Comparison of ENCODE assay signal across 1 cellular context in the genomic region with DNA sequence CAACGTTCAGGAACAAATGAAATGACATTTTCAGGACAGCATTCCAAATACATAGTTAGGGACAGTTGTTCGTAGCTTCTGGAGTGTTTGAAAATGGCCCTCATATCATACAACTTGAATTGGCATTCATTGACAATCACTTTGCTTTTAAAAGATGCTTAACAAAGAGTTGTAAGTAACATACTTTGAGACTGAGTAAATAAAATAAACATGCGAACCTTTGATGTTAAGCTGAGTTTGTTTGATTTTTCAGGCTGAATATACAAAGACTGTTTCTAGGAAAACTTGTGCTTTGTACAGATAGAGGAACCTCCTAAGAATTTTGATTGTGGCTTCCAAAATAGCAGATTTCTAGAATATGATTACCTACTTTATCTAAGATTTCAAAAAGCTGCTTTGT.
A peak's percentile ranks its signal among the peaks of the same experiment; 100 is the strongest.
TF ChIP-seq lines count a peak whose summit lies in the region.

No MANE protein-coding gene starts in this region.

TF ChIP-seq in HepG2, 621 proteins besides CTCF, POLR2A, EP300 and RAD21 (continued from another document and continues in another):
- TF ChIP-seq, protein P1, sequence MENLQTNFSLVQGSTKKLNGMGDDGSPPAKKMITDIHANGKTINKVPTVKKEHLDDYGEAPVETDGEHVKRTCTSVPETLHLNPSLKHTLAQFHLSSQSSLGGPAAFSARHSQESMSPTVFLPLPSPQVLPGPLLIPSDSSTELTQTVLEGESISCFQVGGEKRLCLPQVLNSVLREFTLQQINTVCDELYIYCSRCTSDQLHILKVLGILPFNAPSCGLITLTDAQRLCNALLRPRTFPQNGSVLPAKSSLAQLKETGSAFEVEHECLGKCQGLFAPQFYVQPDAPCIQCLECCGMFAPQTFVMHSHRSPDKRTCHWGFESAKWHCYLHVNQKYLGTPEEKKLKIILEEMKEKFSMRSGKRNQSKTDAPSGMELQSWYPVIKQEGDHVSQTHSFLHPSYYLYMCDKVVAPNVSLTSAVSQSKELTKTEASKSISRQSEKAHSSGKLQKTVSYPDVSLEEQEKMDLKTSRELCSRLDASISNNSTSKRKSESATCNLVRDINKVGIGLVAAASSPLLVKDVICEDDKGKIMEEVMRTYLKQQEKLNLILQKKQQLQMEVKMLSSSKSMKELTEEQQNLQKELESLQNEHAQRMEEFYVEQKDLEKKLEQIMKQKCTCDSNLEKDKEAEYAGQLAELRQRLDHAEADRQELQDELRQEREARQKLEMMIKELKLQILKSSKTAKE (CRISPR knock-in tag; IDR thresholded peaks at IDR 0.05; ENCODE audit: borderline replicate concordance) = no peak
- TF ChIP-seq FUBP1 (CRISPR knock-in tag; IDR thresholded peaks at IDR 0.05; ENCODE audit: borderline replicate concordance) = no peak
- TF ChIP-seq GTF3A (CRISPR knock-in tag; conservative IDR thresholded peaks at IDR 0.05) = no peak
- TF ChIP-seq ZNF646 (CRISPR knock-in tag; IDR thresholded peaks at IDR 0.05) = no peak
- TF ChIP-seq TCF12 (IDR thresholded peaks at IDR 0.05) = no peak
- no peak for TF ChIP-seq TCF12 (CRISPR knock-in tag; IDR thresholded peaks at IDR 0.05)
- no peak for TF ChIP-seq ZC3H13 (CRISPR knock-in tag; IDR thresholded peaks at IDR 0.05)
- TF ChIP-seq, protein P2, sequence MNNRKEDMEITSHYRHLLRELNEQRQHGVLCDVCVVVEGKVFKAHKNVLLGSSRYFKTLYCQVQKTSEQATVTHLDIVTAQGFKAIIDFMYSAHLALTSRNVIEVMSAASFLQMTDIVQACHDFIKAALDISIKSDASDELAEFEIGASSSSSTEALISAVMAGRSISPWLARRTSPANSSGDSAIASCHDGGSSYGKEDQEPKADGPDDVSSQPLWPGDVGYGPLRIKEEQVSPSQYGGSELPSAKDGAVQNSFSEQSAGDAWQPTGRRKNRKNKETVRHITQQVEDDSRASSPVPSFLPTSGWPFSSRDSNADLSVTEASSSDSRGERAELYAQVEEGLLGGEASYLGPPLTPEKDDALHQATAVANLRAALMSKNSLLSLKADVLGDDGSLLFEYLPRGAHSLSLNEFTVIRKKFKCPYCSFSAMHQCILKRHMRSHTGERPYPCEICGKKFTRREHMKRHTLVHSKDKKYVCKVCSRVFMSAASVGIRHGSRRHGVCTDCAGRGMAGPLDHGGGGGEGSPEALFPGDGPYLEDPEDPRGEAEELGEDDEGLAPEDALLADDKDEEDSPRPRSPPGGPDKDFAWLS (CRISPR knock-in tag; IDR thresholded peaks at IDR 0.05; ENCODE audit: borderline replicate concordance) = no peak
- 0 out of 2 replicates have a peak, but pooled peaks have one; percentile 33 for TF ChIP-seq SP5 (CRISPR knock-in tag; IDR thresholded peaks at IDR 0.05; ENCODE audit: borderline replicate concordance, low read depth)
- no peak for TF ChIP-seq ZNF496 (CRISPR knock-in tag; IDR thresholded peaks at IDR 0.05; ENCODE audit: insufficient replicate concordance)
- TF ChIP-seq, protein P3, sequence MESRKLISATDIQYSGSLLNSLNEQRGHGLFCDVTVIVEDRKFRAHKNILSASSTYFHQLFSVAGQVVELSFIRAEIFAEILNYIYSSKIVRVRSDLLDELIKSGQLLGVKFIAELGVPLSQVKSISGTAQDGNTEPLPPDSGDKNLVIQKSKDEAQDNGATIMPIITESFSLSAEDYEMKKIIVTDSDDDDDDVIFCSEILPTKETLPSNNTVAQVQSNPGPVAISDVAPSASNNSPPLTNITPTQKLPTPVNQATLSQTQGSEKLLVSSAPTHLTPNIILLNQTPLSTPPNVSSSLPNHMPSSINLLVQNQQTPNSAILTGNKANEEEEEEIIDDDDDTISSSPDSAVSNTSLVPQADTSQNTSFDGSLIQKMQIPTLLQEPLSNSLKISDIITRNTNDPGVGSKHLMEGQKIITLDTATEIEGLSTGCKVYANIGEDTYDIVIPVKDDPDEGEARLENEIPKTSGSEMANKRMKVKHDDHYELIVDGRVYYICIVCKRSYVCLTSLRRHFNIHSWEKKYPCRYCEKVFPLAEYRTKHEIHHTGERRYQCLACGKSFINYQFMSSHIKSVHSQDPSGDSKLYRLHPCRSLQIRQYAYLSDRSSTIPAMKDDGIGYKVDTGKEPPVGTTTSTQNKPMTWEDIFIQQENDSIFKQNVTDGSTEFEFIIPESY (CRISPR knock-in tag; IDR thresholded peaks at IDR 0.05) = no peak
- TF ChIP-seq, protein P4, sequence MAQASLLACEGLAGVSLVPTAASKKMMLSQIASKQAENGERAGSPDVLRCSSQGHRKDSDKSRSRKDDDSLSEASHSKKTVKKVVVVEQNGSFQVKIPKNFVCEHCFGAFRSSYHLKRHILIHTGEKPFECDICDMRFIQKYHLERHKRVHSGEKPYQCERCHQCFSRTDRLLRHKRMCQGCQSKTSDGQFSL (CRISPR knock-in tag; IDR thresholded peaks at IDR 0.05) = no peak
- no peak for TF ChIP-seq MAF1 (CRISPR knock-in tag; IDR thresholded peaks at IDR 0.05; ENCODE audit: borderline replicate concordance)
- no peak for TF ChIP-seq LRRFIP1 (CRISPR knock-in tag; conservative IDR thresholded peaks at IDR 0.05)
- TF ChIP-seq ZNF749 (CRISPR knock-in tag; IDR thresholded peaks at IDR 0.05; ENCODE audit: borderline replicate concordance) = no peak
- TF ChIP-seq, protein P5, sequence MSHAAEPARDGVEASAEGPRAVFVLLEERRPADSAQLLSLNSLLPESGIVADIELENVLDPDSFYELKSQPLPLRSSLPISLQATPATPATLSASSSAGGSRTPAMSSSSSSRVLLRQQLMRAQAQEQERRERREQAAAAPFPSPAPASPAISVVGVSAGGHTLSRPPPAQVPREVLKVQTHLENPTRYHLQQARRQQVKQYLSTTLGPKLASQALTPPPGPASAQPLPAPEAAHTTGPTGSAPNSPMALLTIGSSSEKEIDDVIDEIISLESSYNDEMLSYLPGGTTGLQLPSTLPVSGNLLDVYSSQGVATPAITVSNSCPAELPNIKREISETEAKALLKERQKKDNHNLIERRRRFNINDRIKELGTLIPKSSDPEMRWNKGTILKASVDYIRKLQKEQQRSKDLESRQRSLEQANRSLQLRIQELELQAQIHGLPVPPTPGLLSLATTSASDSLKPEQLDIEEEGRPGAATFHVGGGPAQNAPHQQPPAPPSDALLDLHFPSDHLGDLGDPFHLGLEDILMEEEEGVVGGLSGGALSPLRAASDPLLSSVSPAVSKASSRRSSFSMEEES (CRISPR knock-in tag; IDR thresholded peaks at IDR 0.05) = no peak
- TF ChIP-seq SYNCRIP (IDR thresholded peaks at IDR 0.05; ENCODE audit: insufficient read depth, low read depth, low read length) = no peak
- peak; percentile 80; the same call in 1 of the 2 replicates for TF ChIP-seq NCOR1 (IDR thresholded peaks at IDR 0.05; ENCODE audit: borderline replicate concordance, low read length)
- TF ChIP-seq FIP1L1 (IDR thresholded peaks at IDR 0.05; ENCODE audit: borderline replicate concordance, insufficient read depth, low read depth, low read length) = no peak
- TF ChIP-seq ZNF143 (CRISPR knock-in tag; IDR thresholded peaks at IDR 0.05) = no peak
- TF ChIP-seq ZNF224 (CRISPR knock-in tag; IDR thresholded peaks at IDR 0.05) = no peak
- no peak for TF ChIP-seq SP2 (CRISPR knock-in tag; IDR thresholded peaks at IDR 0.05)
- no peak for TF ChIP-seq ZNF605 (CRISPR knock-in tag; IDR thresholded peaks at IDR 0.05)
- TF ChIP-seq, protein P6, sequence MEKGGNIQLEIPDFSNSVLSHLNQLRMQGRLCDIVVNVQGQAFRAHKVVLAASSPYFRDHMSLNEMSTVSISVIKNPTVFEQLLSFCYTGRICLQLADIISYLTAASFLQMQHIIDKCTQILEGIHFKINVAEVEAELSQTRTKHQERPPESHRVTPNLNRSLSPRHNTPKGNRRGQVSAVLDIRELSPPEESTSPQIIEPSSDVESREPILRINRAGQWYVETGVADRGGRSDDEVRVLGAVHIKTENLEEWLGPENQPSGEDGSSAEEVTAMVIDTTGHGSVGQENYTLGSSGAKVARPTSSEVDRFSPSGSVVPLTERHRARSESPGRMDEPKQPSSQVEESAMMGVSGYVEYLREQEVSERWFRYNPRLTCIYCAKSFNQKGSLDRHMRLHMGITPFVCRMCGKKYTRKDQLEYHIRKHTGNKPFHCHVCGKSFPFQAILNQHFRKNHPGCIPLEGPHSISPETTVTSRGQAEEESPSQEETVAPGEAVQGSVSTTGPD (CRISPR knock-in tag; IDR thresholded peaks at IDR 0.05) = no peak
- no peak for TF ChIP-seq GABPB1 (CRISPR knock-in tag; IDR thresholded peaks at IDR 0.05)
- 0 out of 2 replicates have a peak, but pooled peaks have one; percentile 27 for TF ChIP-seq ZNF24 (IDR thresholded peaks at IDR 0.05)
- TF ChIP-seq, protein P7, sequence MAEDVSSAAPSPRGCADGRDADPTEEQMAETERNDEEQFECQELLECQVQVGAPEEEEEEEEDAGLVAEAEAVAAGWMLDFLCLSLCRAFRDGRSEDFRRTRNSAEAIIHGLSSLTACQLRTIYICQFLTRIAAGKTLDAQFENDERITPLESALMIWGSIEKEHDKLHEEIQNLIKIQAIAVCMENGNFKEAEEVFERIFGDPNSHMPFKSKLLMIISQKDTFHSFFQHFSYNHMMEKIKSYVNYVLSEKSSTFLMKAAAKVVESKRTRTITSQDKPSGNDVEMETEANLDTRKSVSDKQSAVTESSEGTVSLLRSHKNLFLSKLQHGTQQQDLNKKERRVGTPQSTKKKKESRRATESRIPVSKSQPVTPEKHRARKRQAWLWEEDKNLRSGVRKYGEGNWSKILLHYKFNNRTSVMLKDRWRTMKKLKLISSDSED (CRISPR knock-in tag; IDR thresholded peaks at IDR 0.05) = no peak
- no peak for TF ChIP-seq ZNF569 (CRISPR knock-in tag; IDR thresholded peaks at IDR 0.05; ENCODE audit: borderline replicate concordance)
- peak; percentile 54; the same call in 1 of the 2 replicates for TF ChIP-seq PPARG (CRISPR knock-in tag; conservative IDR thresholded peaks at IDR 0.05)
- no peak for TF ChIP-seq FOXP1 (IDR thresholded peaks at IDR 0.05)
- peak; percentile 91 for TF ChIP-seq FOXP1 (CRISPR knock-in tag; IDR thresholded peaks at IDR 0.05)
- TF ChIP-seq ZNF850 (CRISPR knock-in tag; conservative IDR thresholded peaks at IDR 0.05) = no peak
